In the genomic region with DNA sequence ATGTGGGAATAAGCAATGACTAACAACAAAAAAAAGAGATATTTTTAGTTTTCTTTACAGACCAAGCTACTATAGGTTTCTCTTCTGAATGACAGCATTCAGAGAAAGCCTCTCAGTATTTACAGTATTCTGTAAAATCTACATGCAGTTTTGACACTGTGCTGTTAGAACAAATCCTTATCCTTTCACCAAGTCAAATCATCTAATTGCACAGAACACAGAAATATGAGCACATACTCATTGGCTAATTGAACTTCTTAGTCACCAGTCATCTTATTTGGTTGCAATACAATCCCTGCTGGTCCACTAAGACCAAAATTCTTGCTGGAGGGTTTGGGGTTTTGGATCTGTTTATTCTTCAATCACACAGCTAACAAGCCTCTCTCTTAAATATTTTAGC, we compare ENCODE assay signal across 2 cellular contexts.
A peak's percentile ranks its signal among the peaks of the same experiment; 100 is the strongest.
TF ChIP-seq lines count a peak whose summit lies in the region.

No MANE protein-coding gene starts in this region.

TF ChIP-seq in HEK293, 187 proteins besides CTCF, POLR2A, EP300 and RAD21 (continued from another document):
- TF ChIP-seq PRDM6 (tag by site-specific recombination; IDR thresholded peaks at IDR 0.05) (peak; percentile 91), ZNF600 (tag by site-specific recombination; IDR thresholded peaks at IDR 0.05) (peak; percentile 25; the same call in 1 of the 2 replicates), ZNF629 (tag by site-specific recombination; IDR thresholded peaks at IDR 0.05) (0 out of 2 replicates have a peak, but pooled peaks have one; percentile 22), ZNF112 (tag by site-specific recombination; IDR thresholded peaks at IDR 0.05) (no peak), ZNF184 (tag by site-specific recombination; IDR thresholded peaks at IDR 0.05) (0 out of 2 replicates have a peak, but pooled peaks have one; percentile 42)

TF ChIP-seq in GM12878, 131 proteins besides CTCF, POLR2A, EP300 and RAD21 (continued from another document):
- TF ChIP-seq, protein P1, sequence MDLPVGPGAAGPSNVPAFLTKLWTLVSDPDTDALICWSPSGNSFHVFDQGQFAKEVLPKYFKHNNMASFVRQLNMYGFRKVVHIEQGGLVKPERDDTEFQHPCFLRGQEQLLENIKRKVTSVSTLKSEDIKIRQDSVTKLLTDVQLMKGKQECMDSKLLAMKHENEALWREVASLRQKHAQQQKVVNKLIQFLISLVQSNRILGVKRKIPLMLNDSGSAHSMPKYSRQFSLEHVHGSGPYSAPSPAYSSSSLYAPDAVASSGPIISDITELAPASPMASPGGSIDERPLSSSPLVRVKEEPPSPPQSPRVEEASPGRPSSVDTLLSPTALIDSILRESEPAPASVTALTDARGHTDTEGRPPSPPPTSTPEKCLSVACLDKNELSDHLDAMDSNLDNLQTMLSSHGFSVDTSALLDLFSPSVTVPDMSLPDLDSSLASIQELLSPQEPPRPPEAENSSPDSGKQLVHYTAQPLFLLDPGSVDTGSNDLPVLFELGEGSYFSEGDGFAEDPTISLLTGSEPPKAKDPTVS (IDR thresholded peaks at IDR 0.05; ENCODE audit: low read depth, low read length), result no peak
- TF ChIP-seq RUNX3 (IDR thresholded peaks at IDR 0.05; ENCODE audit: low read length), result no peak
- no peak for TF ChIP-seq ZNF622 (IDR thresholded peaks at IDR 0.05)
- no peak for TF ChIP-seq ZNF274 (IDR thresholded peaks at IDR 0.05; ENCODE audit: insufficient read depth, insufficient read length)
- TF ChIP-seq, protein P2, sequence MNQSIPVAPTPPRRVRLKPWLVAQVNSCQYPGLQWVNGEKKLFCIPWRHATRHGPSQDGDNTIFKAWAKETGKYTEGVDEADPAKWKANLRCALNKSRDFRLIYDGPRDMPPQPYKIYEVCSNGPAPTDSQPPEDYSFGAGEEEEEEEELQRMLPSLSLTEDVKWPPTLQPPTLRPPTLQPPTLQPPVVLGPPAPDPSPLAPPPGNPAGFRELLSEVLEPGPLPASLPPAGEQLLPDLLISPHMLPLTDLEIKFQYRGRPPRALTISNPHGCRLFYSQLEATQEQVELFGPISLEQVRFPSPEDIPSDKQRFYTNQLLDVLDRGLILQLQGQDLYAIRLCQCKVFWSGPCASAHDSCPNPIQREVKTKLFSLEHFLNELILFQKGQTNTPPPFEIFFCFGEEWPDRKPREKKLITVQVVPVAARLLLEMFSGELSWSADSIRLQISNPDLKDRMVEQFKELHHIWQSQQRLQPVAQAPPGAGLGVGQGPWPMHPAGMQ (IDR thresholded peaks at IDR 0.05; ENCODE audit: borderline replicate concordance), result no peak
- no peak for TF ChIP-seq FOS (IDR thresholded peaks at IDR 0.05; ENCODE audit: borderline replicate concordance, extremely low read depth, insufficient read length)
- TF ChIP-seq STAT1 (conservative IDR thresholded peaks at IDR 0.05), result no peak
- TF ChIP-seq NR2F1 (conservative IDR thresholded peaks at IDR 0.05), result no peak
